In genomic region chr5:61332891-61333350, GRCh38 we compare ENCODE assay signal across 8 cellular contexts. TPM values are rescaled to one million over a fixed set of nuclear protein-coding genes. Genes with fewer than 3 reads are reported as not detected.
DNase-seq lines count a peak whose midpoint lies in the region; ATAC-seq and TF ChIP-seq lines count a peak whose summit lies in the region.

No MANE protein-coding gene starts in this region.

- no peak for TF ChIP-seq POLR2A in vagina (IDR thresholded peaks at IDR 0.05)

- H3K27ac ChIP-seq in vagina: peak overlapping the region; percentile 84

- H3K4me3 ChIP-seq in vagina: peak overlapping the region; percentile 90 to 94

- H3K36me3 ChIP-seq in vagina: no peaks in the 10 kb centered on the region

- H3K27me3 ChIP-seq in vagina: no peaks in the 10 kb centered on the region

- no peak for TF ChIP-seq CTCF in natural killer cell (IDR thresholded peaks at IDR 0.05)
- TF ChIP-seq CTCF in vagina (IDR thresholded peaks at IDR 0.05): no peak

- H3K4me3 Mint-ChIP-seq in activated T-cell treated with anti-CD3 and anti-CD28 coated beads, Interleukin-2, amount 50 U/mL, for 24 hours: peak overlapping the region; percentile 83
- H3K4me3 Mint-ChIP-seq in natural killer cell: peak overlapping the region; percentile 81

- peak; percentile 54 for DNase-seq in COLO668 (lab: John Stamatoyannopoulos, UW; ENCODE audit: unreplicated experiment)
- peak; percentile 25 for DNase-seq in LoVo (ENCODE audit: low spot score)
- DNase-seq in activated T-cell treated with anti-CD3 and anti-CD28 coated beads, Interleukin-2, amount 50 U/mL, for 24 hours: peak; percentile 52
- peak; percentile 42 for DNase-seq in fibroblast of peridontal ligament (ENCODE audit: extremely low read depth)
- peak; percentile 45 for DNase-seq in natural killer cell
- no peak for DNase-seq in vagina (ENCODE audit: extremely low spot score in 2 of 2)
- DNase-seq in cerebellar cortex (ENCODE audit: low spot score): no peak

- no peaks in the 10 kb centered on the region for H3K9me3 Mint-ChIP-seq in activated T-cell treated with anti-CD3 and anti-CD28 coated beads, Interleukin-2, amount 50 U/mL, for 24 hours
- H3K9me3 Mint-ChIP-seq in natural killer cell: no peaks in the 10 kb centered on the region

- peaks cover 45% of the 10 kb centered on the region for H3K4me1 Mint-ChIP-seq in activated T-cell treated with anti-CD3 and anti-CD28 coated beads, Interleukin-2, amount 50 U/mL, for 24 hours (ENCODE audit: low read depth)
- H3K4me1 Mint-ChIP-seq in natural killer cell: peaks cover 44 to 48% of the 10 kb centered on the region in 2 donors

- peaks cover 16% of the 10 kb centered on the region for H3K27me3 Mint-ChIP-seq in activated T-cell treated with anti-CD3 and anti-CD28 coated beads, Interleukin-2, amount 50 U/mL, for 24 hours
- H3K27me3 Mint-ChIP-seq in natural killer cell (ENCODE audit: low read depth in 2 of 2): peaks cover 16 to 29% of the 10 kb centered on the region in 2 donors

- H3K27ac Mint-ChIP-seq in activated T-cell treated with anti-CD3 and anti-CD28 coated beads, Interleukin-2, amount 50 U/mL, for 24 hours: no peak overlapping the region
- peak overlapping the region in 1 of 2 donors; percentile 99 for H3K27ac Mint-ChIP-seq in natural killer cell

- intact Hi-C loops in natural killer cell (cut with micrococcal nuclease): loop anchor here (1.0 to 2.0 kb wide), 2 partner anchors 75 to 170 kb away; partner anchors contain the start of gene SMIM15
- intact Hi-C loops in vagina (cut with DNase I): loop anchor here (5.0 to 10.0 kb wide), 2 partner anchors 74 to 168 kb away; partner anchors contain the start of gene SMIM15

- no peaks in the 10 kb centered on the region for H3K9me3 ChIP-seq in vagina

- peaks cover 36% of the 10 kb centered on the region for H3K4me1 ChIP-seq in vagina

- ATAC-seq in natural killer cell (no peak), GM21360 (IDR thresholded peaks at IDR 0.05; ENCODE audit: unreplicated experiment) (no peak)

- peaks cover 15% of the 10 kb centered on the region for H3K36me3 Mint-ChIP-seq in activated T-cell treated with anti-CD3 and anti-CD28 coated beads, Interleukin-2, amount 50 U/mL, for 24 hours (ENCODE audit: low read depth)
- no peaks in the 10 kb centered on the region for H3K36me3 Mint-ChIP-seq in natural killer cell

RNA-seq across cellular contexts. Expression of gene ZSWIM6, which starts 0.9 kb away (rescaled TPM):
- total RNA-seq in natural killer cell: 10 to 100 TPM in 2 of 3 donors, 1 to 10 TPM in 1; 8.7 to 11.4 (median 10.5) TPM
- 16.7 TPM for total RNA-seq in vagina

Comparison
In these comparisons a context has a peak if more than half of its experiments do, and no peak if none do; other contexts are left out.
1. DNase-seq: peak in COLO668 (single experiment), LoVo (single experiment), activated T-cell treated with anti-CD3 and anti-CD28 coated beads, Interleukin-2, amount 50 U/mL, for 24 hours (single experiment), fibroblast of peridontal ligament (single experiment) and natural killer cell (single experiment); none in vagina (0 of 2) and cerebellar cortex (single experiment).